1 cellular context compared by ENCODE assay signal in the genomic region with DNA sequence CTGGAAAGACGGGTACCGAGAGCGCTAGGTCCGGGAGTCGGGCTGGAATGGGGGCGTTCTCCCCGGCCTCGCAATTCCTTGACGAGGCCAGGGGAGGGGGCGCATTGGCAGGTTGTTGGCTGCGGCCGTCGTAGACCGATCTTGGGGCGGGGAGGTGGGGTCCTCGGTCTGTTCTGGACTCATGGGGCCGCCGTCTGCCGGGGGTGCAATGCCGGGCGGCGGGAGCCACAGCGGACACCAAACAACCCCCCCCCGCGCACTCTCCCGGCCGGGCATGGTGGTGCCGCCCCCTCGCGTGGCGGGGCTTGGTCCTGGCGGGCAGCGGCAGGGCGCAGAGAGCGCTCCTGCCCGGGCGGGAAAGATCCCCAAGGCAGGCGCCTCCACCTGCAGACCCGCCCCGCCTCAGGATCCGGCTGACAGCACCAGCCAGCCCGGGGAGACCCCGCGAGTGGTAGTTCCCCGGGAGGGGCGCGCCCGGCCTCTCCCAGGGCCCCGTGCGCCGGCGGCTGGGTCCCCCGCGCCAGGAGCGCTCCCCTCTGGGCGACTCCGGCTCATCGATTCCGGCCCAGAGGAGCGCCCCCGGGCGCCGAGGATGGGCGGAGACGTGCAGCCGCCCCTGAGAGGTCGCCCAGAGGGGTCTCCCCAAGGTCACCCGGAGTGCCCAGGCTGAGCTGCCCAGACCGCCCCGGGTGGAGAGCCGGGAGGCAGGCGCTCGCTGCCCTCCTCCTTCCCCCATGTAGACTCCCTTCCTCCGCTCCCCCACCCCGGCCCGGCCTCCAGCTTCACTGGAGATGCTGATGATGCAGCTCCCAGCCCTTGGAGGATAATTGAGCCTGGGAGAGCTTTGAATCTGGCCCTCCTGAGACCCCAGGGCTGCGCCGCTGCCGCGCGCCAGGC.
TF ChIP-seq lines count a peak whose summit lies in the region.

No MANE protein-coding gene starts in this region.

TF ChIP-seq in HEK293, 187 proteins besides CTCF, POLR2A, EP300 and RAD21 (continued from another document):
- TF ChIP-seq OVOL3 (tag by site-specific recombination; IDR thresholded peaks at IDR 0.05) (no peak), RBAK (tag by site-specific recombination; IDR thresholded peaks at IDR 0.05) (no peak), KLF16 (tag by site-specific recombination; IDR thresholded peaks at IDR 0.05) (peak; percentile 49; the same call in 1 of the 2 replicates), ZNF121 (tag by site-specific recombination; IDR thresholded peaks at IDR 0.05) (no peak), YY1 (tag by site-specific recombination; IDR thresholded peaks at IDR 0.05) (no peak), ZFP41 (tag by site-specific recombination; IDR thresholded peaks at IDR 0.05; ENCODE audit: borderline replicate concordance) (no peak), SCRT1 (tag by site-specific recombination; IDR thresholded peaks at IDR 0.05; ENCODE audit: borderline replicate concordance) (no peak), ZNF302 (tag by site-specific recombination; IDR thresholded peaks at IDR 0.05; ENCODE audit: low read depth) (no peak), ZNF335 (tag by site-specific recombination; conservative IDR thresholded peaks at IDR 0.05) (peak; percentile 87), ZNF341 (tag by site-specific recombination; IDR thresholded peaks at IDR 0.05; ENCODE audit: low read depth) (peak; percentile 70), REPIN1 (tag by site-specific recombination; IDR thresholded peaks at IDR 0.05; ENCODE audit: low read depth) (no peak), ZNF514 (tag by site-specific recombination; IDR thresholded peaks at IDR 0.05) (no peak), KLF1 (tag by site-specific recombination; IDR thresholded peaks at IDR 0.05) (no peak), ZNF560 (tag by site-specific recombination; IDR thresholded peaks at IDR 0.05; ENCODE audit: borderline replicate concordance) (no peak), ZNF2 (tag by site-specific recombination; IDR thresholded peaks at IDR 0.05) (no peak), ZIC2 (tag by site-specific recombination; IDR thresholded peaks at IDR 0.05) (peak; percentile 73), SCRT2 (tag by site-specific recombination; IDR thresholded peaks at IDR 0.05) (no peak), ZNF473 (tag by site-specific recombination; IDR thresholded peaks at IDR 0.05) (no peak), ZNF280D (tag by site-specific recombination; IDR thresholded peaks at IDR 0.05) (no peak)
